1 cellular context compared by ENCODE assay signal in the genomic region with DNA sequence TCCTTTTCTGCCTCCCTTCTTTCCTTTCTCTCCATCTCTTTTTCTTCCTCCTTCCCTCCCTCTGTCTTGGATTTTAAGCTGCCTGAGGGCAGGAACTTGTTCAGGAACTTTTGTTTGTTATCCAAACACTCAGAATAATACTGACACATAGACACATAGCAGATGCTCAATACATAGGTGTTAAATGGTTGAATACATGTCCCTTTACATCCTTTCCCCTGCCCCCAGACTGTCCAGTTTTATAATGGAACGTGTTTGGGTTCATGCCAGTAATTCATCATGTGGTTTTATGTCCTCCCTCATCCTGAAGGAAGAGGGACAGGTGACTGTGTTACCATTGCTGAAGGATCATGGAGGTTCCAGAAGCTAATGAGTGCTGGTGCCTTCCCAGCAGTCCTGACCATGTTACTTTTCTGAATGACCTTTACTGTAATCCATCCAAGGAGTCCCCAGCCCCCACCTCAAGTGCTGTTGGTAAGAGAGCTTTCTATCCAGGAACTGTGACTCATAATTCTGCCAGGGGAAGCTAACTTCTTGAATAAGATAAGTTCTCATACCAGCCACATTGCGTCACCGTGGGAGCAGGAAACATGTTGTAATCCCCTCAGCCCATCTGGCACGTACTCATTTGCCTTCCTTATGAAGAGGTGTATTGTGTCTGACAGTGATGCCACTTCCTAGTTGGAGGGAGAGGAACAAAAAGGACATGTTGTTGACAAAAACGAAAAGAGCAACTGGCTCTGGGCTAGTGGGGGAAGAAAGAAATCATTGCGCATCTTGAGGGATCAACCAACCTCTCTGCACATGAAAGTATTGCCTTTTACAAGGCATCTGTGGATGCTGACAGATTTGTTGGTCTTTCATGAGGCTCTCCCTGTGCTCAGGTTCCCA.
TF ChIP-seq lines count a peak whose summit lies in the region.

No MANE protein-coding gene starts in this region.

TF ChIP-seq in HepG2, 621 proteins besides CTCF, POLR2A, EP300 and RAD21 (continued from another document and continues in another):
- TF ChIP-seq, protein P1, sequence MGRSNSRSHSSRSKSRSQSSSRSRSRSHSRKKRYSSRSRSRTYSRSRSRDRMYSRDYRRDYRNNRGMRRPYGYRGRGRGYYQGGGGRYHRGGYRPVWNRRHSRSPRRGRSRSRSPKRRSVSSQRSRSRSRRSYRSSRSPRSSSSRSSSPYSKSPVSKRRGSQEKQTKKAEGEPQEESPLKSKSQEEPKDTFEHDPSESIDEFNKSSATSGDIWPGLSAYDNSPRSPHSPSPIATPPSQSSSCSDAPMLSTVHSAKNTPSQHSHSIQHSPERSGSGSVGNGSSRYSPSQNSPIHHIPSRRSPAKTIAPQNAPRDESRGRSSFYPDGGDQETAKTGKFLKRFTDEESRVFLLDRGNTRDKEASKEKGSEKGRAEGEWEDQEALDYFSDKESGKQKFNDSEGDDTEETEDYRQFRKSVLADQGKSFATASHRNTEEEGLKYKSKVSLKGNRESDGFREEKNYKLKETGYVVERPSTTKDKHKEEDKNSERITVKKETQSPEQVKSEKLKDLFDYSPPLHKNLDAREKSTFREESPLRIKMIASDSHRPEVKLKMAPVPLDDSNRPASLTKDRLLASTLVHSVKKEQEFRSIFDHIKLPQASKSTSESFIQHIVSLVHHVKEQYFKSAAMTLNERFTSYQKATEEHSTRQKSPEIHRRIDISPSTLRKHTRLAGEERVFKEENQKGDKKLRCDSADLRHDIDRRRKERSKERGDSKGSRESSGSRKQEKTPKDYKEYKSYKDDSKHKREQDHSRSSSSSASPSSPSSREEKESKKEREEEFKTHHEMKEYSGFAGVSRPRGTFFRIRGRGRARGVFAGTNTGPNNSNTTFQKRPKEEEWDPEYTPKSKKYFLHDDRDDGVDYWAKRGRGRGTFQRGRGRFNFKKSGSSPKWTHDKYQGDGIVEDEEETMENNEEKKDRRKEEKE (IDR thresholded peaks at IDR 0.05): no peak
- no peak for TF ChIP-seq ZNF570 (CRISPR knock-in tag; IDR thresholded peaks at IDR 0.05; ENCODE audit: borderline replicate concordance)
- peak; percentile 77 for TF ChIP-seq CREM (IDR thresholded peaks at IDR 0.05)
- TF ChIP-seq CREM (CRISPR knock-in tag; IDR thresholded peaks at IDR 0.05): no peak
- no peak for TF ChIP-seq ZNF432 (CRISPR knock-in tag; IDR thresholded peaks at IDR 0.05; ENCODE audit: borderline replicate concordance)
- TF ChIP-seq, protein P2, sequence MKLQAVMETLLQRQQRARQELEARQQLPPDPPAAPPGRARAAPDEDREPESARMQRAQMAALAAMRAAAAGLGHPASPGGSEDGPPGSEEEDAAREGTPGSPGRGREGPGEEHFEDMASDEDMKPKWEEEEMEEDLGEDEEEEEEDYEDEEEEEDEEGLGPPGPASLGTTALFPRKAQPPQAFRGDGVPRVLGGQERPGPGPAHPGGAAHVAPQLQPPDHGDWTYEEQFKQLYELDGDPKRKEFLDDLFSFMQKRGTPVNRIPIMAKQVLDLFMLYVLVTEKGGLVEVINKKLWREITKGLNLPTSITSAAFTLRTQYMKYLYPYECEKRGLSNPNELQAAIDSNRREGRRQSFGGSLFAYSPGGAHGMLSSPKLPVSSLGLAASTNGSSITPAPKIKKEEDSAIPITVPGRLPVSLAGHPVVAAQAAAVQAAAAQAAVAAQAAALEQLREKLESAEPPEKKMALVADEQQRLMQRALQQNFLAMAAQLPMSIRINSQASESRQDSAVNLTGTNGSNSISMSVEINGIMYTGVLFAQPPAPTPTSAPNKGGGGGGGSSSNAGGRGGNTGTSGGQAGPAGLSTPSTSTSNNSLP (IDR thresholded peaks at IDR 0.05; ENCODE audit: low read depth, low read length): peak; percentile 56; the same call in 1 of the 2 replicates
- peak; percentile 94 for TF ChIP-seq SMAD3 (CRISPR knock-in tag; IDR thresholded peaks at IDR 0.05)
- no peak for TF ChIP-seq KAT2B (IDR thresholded peaks at IDR 0.05; ENCODE audit: borderline replicate concordance, low read depth, low read length)
- 0 out of 2 replicates have a peak, but pooled peaks have one; percentile 41 for TF ChIP-seq ELF4 (CRISPR knock-in tag; IDR thresholded peaks at IDR 0.05; ENCODE audit: borderline replicate concordance)
- no peak for TF ChIP-seq ZNF598 (CRISPR knock-in tag; IDR thresholded peaks at IDR 0.05; ENCODE audit: borderline replicate concordance)
- no peak; the same call in 1 of the 2 replicates for TF ChIP-seq SAFB2 (CRISPR knock-in tag; IDR thresholded peaks at IDR 0.05; ENCODE audit: borderline replicate concordance, low read depth)
- peak; percentile 96 for TF ChIP-seq NCOA2 (CRISPR knock-in tag; IDR thresholded peaks at IDR 0.05)
- TF ChIP-seq, protein P3, sequence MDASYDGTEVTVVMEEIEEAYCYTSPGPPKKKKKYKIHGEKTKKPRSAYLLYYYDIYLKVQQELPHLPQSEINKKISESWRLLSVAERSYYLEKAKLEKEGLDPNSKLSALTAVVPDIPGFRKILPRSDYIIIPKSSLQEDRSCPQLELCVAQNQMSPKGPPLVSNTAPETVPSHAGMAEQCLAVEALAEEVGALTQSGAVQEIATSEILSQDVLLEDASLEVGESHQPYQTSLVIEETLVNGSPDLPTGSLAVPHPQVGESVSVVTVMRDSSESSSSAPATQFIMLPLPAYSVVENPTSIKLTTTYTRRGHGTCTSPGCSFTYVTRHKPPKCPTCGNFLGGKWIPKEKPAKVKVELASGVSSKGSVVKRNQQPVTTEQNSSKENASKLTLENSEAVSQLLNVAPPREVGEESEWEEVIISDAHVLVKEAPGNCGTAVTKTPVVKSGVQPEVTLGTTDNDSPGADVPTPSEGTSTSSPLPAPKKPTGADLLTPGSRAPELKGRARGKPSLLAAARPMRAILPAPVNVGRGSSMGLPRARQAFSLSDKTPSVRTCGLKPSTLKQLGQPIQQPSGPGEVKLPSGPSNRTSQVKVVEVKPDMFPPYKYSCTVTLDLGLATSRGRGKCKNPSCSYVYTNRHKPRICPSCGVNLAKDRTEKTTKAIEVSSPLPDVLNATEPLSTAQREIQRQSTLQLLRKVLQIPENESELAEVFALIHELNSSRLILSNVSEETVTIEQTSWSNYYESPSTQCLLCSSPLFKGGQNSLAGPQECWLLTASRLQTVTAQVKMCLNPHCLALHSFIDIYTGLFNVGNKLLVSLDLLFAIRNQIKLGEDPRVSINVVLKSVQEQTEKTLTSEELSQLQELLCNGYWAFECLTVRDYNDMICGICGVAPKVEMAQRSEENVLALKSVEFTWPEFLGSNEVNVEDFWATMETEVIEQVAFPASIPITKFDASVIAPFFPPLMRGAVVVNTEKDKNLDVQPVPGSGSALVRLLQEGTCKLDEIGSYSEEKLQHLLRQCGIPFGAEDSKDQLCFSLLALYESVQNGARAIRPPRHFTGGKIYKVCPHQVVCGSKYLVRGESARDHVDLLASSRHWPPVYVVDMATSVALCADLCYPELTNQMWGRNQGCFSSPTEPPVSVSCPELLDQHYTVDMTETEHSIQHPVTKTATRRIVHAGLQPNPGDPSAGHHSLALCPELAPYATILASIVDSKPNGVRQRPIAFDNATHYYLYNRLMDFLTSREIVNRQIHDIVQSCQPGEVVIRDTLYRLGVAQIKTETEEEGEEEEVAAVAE (CRISPR knock-in tag; IDR thresholded peaks at IDR 0.05; ENCODE audit: borderline replicate concordance): peak; percentile 72; the same call in 1 of the 2 replicates
- peak; percentile 93 for TF ChIP-seq ZNF644 (CRISPR knock-in tag; IDR thresholded peaks at IDR 0.05; ENCODE audit: low read depth)
- peak; percentile 77; the same call in 1 of the 2 replicates for TF ChIP-seq KLF6 (CRISPR knock-in tag; IDR thresholded peaks at IDR 0.05)
- TF ChIP-seq SMARCE1 (IDR thresholded peaks at IDR 0.05; ENCODE audit: borderline replicate concordance): no peak
- TF ChIP-seq, protein P4, sequence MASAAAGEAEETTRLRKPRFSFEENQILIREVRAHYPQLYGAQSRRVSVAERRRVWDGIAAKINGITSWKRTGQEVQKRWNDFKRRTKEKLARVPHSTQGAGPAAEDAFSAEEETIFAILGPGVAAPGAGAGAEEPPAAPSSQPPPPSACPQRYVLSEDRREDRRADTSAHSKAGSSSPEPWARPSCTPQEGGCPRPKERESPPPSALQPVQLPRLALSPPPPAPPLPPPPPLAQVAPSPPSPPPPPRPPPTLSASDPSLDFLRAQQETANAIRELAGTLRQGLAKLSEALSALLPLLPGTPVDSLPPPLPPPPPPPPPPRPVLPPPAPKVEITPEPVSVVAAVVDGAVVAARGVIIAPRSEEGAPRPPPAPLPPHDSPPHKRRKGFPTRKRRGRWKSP (CRISPR knock-in tag; IDR thresholded peaks at IDR 0.05): peak; percentile 76; the same call in 1 of the 2 replicates
- TF ChIP-seq, protein P5, sequence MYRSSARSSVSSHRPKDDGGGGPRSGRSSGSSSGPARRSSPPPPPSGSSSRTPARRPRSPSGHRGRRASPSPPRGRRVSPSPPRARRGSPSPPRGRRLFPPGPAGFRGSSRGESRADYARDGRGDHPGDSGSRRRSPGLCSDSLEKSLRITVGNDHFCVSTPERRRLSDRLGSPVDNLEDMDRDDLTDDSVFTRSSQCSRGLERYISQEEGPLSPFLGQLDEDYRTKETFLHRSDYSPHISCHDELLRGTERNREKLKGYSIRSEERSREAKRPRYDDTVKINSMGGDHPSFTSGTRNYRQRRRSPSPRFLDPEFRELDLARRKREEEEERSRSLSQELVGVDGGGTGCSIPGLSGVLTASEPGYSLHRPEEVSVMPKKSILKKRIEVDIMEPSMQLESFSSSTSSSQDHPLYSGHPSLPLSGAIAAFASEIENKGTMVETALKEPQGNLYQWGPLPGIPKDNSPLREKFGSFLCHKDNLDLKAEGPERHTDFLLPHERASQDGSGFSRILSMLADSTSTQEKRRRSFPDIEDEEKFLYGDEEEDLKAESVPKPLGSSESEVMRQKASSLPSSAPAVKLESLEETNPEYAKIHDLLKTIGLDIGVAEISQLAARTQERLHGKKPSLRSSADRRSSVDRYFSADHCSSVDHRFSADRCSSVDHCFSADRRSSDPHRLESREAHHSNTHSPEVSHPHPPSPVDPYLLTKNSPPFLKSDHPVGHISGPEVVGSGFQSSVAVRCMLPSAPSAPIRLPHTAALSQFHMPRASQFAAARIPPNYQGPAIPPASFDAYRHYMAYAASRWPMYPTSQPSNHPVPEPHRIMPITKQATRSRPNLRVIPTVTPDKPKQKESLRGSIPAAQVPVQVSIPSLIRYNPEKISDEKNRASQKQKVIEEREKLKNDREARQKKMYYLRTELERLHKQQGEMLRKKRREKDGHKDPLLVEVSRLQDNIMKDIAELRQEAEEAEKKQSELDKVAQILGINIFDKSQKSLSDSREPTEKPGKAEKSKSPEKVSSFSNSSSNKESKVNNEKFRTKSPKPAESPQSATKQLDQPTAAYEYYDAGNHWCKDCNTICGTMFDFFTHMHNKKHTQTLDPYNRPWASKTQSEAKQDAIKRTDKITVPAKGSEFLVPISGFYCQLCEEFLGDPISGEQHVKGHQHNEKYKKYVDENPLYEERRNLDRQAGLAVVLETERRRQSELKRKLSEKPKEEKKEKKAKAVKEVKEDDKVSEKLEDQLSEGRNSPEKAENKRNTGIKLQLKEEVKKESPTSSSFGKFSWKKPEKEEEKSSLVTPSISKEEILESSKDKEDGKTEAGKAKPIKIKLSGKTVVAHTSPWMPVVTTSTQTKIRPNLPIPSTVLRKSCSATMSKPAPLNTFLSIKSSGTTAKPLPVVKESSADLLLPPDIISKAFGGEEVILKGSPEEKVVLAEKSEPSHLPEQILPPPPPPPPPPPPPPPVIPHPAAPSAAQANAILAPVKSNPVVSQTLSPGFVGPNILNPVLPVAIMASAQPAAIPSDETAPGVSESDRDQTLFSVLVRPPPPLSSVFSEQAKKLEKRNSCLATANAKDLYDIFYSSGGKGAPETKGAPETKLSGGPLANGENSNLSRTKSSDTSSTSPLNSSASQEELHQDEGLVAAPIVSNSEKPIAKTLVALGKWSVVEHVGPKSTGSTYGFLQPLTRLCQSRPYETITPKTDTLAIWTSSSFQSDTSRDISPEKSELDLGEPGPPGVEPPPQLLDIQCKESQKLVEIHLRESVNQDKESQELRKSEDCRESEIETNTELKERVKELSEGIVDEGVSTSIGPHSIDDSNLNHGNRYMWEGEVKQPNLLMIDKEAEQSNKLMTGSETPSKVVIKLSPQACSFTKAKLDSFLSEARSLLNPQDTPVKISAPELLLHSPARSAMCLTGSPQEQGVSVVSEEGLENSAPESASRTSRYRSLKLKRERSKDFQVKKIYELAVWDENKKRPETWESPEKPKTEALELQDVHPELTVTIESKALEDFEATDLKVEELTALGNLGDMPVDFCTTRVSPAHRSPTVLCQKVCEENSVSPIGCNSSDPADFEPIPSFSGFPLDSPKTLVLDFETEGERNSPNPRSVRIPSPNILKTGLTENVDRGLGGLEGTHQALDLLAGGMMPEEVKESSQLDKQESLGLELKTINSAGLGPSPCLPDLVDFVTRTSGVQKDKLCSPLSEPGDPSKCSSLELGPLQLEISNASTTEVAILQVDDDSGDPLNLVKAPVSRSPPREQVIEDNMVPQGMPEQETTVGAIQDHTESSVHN (CRISPR knock-in tag; IDR thresholded peaks at IDR 0.05): 0 out of 2 replicates have a peak, but pooled peaks have one; percentile 64
- TF ChIP-seq STAG1 (CRISPR knock-in tag; IDR thresholded peaks at IDR 0.05): no peak; the same call in 1 of the 2 replicates
- TF ChIP-seq, protein P6, sequence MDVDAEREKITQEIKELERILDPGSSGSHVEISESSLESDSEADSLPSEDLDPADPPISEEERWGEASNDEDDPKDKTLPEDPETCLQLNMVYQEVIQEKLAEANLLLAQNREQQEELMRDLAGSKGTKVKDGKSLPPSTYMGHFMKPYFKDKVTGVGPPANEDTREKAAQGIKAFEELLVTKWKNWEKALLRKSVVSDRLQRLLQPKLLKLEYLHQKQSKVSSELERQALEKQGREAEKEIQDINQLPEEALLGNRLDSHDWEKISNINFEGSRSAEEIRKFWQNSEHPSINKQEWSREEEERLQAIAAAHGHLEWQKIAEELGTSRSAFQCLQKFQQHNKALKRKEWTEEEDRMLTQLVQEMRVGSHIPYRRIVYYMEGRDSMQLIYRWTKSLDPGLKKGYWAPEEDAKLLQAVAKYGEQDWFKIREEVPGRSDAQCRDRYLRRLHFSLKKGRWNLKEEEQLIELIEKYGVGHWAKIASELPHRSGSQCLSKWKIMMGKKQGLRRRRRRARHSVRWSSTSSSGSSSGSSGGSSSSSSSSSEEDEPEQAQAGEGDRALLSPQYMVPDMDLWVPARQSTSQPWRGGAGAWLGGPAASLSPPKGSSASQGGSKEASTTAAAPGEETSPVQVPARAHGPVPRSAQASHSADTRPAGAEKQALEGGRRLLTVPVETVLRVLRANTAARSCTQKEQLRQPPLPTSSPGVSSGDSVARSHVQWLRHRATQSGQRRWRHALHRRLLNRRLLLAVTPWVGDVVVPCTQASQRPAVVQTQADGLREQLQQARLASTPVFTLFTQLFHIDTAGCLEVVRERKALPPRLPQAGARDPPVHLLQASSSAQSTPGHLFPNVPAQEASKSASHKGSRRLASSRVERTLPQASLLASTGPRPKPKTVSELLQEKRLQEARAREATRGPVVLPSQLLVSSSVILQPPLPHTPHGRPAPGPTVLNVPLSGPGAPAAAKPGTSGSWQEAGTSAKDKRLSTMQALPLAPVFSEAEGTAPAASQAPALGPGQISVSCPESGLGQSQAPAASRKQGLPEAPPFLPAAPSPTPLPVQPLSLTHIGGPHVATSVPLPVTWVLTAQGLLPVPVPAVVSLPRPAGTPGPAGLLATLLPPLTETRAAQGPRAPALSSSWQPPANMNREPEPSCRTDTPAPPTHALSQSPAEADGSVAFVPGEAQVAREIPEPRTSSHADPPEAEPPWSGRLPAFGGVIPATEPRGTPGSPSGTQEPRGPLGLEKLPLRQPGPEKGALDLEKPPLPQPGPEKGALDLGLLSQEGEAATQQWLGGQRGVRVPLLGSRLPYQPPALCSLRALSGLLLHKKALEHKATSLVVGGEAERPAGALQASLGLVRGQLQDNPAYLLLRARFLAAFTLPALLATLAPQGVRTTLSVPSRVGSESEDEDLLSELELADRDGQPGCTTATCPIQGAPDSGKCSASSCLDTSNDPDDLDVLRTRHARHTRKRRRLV (CRISPR knock-in tag; IDR thresholded peaks at IDR 0.05): no peak
- TF ChIP-seq GZF1 (CRISPR knock-in tag; IDR thresholded peaks at IDR 0.05): no peak
